ENCODE assay signal across 1 cellular context in the genomic region with DNA sequence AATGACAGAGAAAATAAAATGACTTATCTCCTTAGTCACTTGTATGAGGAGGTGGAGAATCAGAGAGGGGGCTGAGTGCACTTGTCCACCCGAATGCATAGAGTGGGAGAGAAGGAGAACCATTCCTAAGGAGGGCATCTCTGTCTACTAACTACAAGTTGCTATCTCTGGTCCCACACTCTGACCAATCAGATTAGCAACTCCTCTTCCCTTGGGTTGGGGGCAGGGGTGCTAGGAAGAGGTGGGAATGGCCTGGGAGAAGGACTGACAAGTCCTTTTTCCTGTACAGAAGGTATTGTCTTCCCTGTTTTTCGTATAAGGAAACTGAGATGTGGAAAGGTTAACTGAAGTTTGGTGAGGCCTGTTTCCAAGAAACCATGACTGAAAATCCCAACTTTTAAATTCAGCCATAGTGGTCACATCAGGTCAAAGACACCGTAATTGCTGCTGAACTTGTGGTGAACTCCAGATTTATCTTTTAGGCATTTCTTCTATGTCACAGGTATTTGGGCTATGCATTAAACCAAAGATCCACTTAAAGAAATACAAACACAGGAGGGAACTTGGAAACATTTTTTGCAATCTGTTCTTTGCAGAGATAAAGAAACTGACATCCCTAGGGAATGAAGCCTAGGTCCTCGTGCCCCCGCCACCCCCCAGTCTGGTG.
TF ChIP-seq lines count a peak whose summit lies in the region.

No MANE protein-coding gene starts in this region.

TF ChIP-seq in IMR-90, 13 proteins besides CTCF, POLR2A, EP300 and RAD21:
- TF ChIP-seq RFX5 (IDR thresholded peaks at IDR 0.05; ENCODE audit: low read depth, low read length) (no peak), BHLHE40 (IDR thresholded peaks at IDR 0.05; ENCODE audit: low read depth, low read length) (no peak), CEBPB (IDR thresholded peaks at IDR 0.05; ENCODE audit: low read depth, low read length) (no peak), NFE2L2 (IDR thresholded peaks at IDR 0.05; ENCODE audit: low read depth, low read length) (no peak)
- TF ChIP-seq, protein P1, sequence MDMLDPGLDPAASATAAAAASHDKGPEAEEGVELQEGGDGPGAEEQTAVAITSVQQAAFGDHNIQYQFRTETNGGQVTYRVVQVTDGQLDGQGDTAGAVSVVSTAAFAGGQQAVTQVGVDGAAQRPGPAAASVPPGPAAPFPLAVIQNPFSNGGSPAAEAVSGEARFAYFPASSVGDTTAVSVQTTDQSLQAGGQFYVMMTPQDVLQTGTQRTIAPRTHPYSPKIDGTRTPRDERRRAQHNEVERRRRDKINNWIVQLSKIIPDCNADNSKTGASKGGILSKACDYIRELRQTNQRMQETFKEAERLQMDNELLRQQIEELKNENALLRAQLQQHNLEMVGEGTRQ (IDR thresholded peaks at IDR 0.05; ENCODE audit: low read depth, low read length), result no peak
